3 cellular contexts compared by ENCODE assay signal in genomic region chr20:60892095-60892813, GRCh38.
TF ChIP-seq lines count a peak whose summit lies in the region.

No MANE protein-coding gene starts in this region.

TF ChIP-seq in HepG2, 621 proteins besides CTCF, POLR2A, EP300 and RAD21:
- peak; percentile 66 to 90 for TF ChIP-seq MAFK (conservative IDR thresholded peaks at IDR 0.05 in 1 of 2, IDR thresholded peaks at IDR 0.05 in 1 of 2; ENCODE audit: low read length in 2 of 2)
- no peak for TF ChIP-seq ZNF552 (CRISPR knock-in tag; IDR thresholded peaks at IDR 0.05; ENCODE audit: borderline replicate concordance)
- TF ChIP-seq MAFF (IDR thresholded peaks at IDR 0.05; ENCODE audit: low read depth, low read length): peak; percentile 79

TF ChIP-seq in A549, 52 proteins besides CTCF, POLR2A, EP300 and RAD21:
- no peak for TF ChIP-seq EHF (CRISPR knock-in tag; IDR thresholded peaks at IDR 0.05)
- TF ChIP-seq MAFK (IDR thresholded peaks at IDR 0.05; ENCODE audit: partially characterized antibody): peak; percentile 46
TF ChIP-seq in A549: peak in this region for 1.

TF ChIP-seq in IMR-90, 13 proteins besides CTCF, POLR2A, EP300 and RAD21:
- TF ChIP-seq FOS (IDR thresholded peaks at IDR 0.05; ENCODE audit: low read depth, low read length) (no peak), MAFK (IDR thresholded peaks at IDR 0.05; ENCODE audit: low read depth, low read length) (peak; percentile 58)
